In genomic region chrX:7214251-7214650, GRCh38 we compare ENCODE assay signal across 21 cellular contexts.
A peak's percentile ranks its signal among the peaks of the same experiment; 100 is the strongest.
DNase-seq lines count a peak whose midpoint lies in the region; ATAC-seq and TF ChIP-seq lines count a peak whose summit lies in the region.
"Had no signal": no experiment of that assay in that cellular context is flagged by ENCODE, and none has a peak within 500 bp of the region (broad histone marks: within the 10 kb centered on the region; RNA-seq: fewer than 3 reads in every experiment).

No MANE protein-coding gene starts in this region.

- H3K4me3 ChIP-seq in PC-3 (ENCODE audit: low read length): no peak overlapping the region
- H3K4me3 ChIP-seq: GM12878 had no signal

- H3K79me2 ChIP-seq in PC-3 (ENCODE audit: low read length): no peaks in the 10 kb centered on the region

- H2AFZ ChIP-seq in PC-3 (ENCODE audit: low read length): no peak overlapping the region

- H3K4me2 ChIP-seq in PC-3 (ENCODE audit: low read length): no peak overlapping the region
- H3K4me2 ChIP-seq: SK-N-SH had no signal

- H3K27me3 ChIP-seq in PC-3 (ENCODE audit: low read length): no peaks in the 10 kb centered on the region

- no peaks in the 10 kb centered on the region for H3K9me2 ChIP-seq in PC-3 (replicated peaks; ENCODE audit: low read length)
- H3K9me2 ChIP-seq: SK-N-SH had no signal

- no peaks in the 10 kb centered on the region for H3K9me3 ChIP-seq in PC-3 (ENCODE audit: low read length)
- H3K9me3 ChIP-seq: SK-N-SH had no signal

- POLR2A ChIA-PET in PC-3 (lab: Charles Lee; ENCODE audit: unreplicated experiment): no interaction called here

- peak; percentile 25 for DNase-seq in AG08395 (ENCODE audit: low spot score)
- peak; percentile 1 for DNase-seq in GM03348 (ENCODE audit: low spot score)
- peak; percentile 58 for DNase-seq in PC-3
- DNase-seq in iris pigment epithelial cell (ENCODE audit: low read depth): peak; percentile 14
- no peak for DNase-seq in NCI-H774 (lab: John Stamatoyannopoulos, UW)
- no peak for DNase-seq in HUDEP-2 (lab: John Stamatoyannopoulos, UW; ENCODE audit: unreplicated experiment in 76 of 76)
- no peak for DNase-seq in NOMO-1 treated with dmso at 0.1 percent for 144 hours (lab: John Stamatoyannopoulos, UW; ENCODE audit: unreplicated experiment)
- DNase-seq in activated T-cell treated with anti-CD3 and anti-CD28 coated beads, Interleukin-2, amount 50 U/mL, for 48 hours: no peak
- DNase-seq: Calu3; Karpas-422; NCI-H1105; NCI-H187; NCI-H345; NCI-H526 treated with DMSO at 0.1 percent for 48 hours; NK-92 treated with Interleukin-12 subunit alpha and Interleukin-12 subunit beta, amount 100 ng/mL, for 24 hours; Right ventricle myocardium superior; SK-N-SH; T-helper 1 cell had no signal

- no peak overlapping the region for H3K9ac ChIP-seq in PC-3 (ENCODE audit: low read length)
- H3K9ac ChIP-seq: SK-N-SH had no signal

- CTCF ChIA-PET in PC-3 (lab: Charles Lee): no interaction called here

- H3K27ac ChIP-seq in PC-3 (ENCODE audit: low read length): no peak overlapping the region; the same call in 1 of the 2 replicates
- H3K27ac ChIP-seq: C4-2B had no signal

- intact Hi-C loops in PC-3 (cut with micrococcal nuclease): loop anchor here (5.0 kb wide), 1 partner anchor 673 kb away; no protein-coding TSS in a partner anchor

- H3F3A ChIP-seq in PC-3 (ENCODE audit: low read length, unreplicated experiment): no peaks in the 10 kb centered on the region

- H4K20me1 ChIP-seq in PC-3 (ENCODE audit: low read length): no peaks in the 10 kb centered on the region

- TF ChIP-seq CTCF in PC-3 (conservative IDR thresholded peaks at IDR 0.05; ENCODE audit: low read depth, low read length): no peak

- peak; percentile 71 for ATAC-seq in PC-3
- ATAC-seq: GM12878, Panc1 had no signal

- peaks cover 4% of the 10 kb centered on the region; the same call in 1 of the 2 replicates for H3K4me1 ChIP-seq in PC-3 (ENCODE audit: insufficient read depth, low read length)

- BruUV-seq in PC-3 (replicated peaks; lab: Mats Ljungman, UMichigan): no TSS peak

- no peaks in the 10 kb centered on the region for H3K36me3 ChIP-seq in PC-3 (ENCODE audit: low read depth, low read length)

Comparison
In these comparisons a context has a peak if more than half of its experiments do, and no peak if none do; other contexts are left out.
1. DNase-seq: peak in AG08395 (single experiment), GM03348 (single experiment), PC-3 (single experiment) and iris pigment epithelial cell (single experiment); none in NCI-H774 (single experiment), HUDEP-2 (0 of 76), NOMO-1 treated with dmso at 0.1 percent for 144 hours (single experiment) and activated T-cell treated with anti-CD3 and anti-CD28 coated beads, Interleukin-2, amount 50 U/mL, for 48 hours (0 of 2).